ENCODE assay signal across 8 cellular contexts in the genomic region with DNA sequence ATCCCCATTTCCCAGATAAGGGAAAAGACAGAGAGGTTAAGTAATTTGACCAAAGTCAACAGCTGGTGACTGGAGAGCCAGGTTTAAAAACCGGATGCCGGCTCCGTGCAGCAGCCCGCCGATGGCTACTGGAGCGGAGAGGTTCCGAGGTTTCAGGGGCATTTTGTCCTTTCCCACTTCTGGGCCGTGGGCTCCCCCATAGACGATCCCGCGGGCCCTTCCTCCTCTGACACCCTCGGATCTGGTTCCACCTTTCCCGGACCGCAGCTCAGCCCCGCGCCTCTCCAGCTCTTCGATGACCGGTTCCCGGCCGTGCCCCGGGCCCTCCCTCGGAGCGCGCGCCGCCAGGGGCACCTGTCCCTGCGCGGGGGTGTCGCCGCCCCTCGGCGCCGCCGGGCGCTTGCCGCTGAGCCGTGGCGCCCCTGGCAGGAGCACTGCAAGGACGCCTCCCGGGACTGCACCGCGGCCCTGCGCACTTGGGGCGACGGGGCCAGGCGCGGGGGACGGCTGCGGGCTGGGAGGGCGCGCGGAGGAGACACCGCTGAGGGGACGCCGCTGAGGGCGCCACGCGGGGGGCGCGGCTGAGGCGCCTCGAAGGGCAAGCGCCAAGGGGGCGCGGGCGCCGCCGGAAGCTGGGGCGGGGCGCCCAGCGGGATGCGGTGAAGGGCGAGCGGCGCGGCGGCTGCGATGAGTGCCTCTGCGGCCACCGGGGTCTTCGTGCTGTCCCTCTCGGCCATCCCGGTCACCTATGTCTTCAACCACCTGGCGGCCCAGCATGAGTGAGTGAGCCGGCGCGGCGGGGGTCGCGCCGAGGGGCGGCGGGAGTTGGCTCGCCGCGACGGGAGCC.
DNase-seq lines count a peak whose midpoint lies in the region; ATAC-seq and TF ChIP-seq lines count a peak whose summit lies in the region.

A gene (plus strand): TSS at position 652 of the 847 bp plus-strand sequence. CDS start 36 bp downstream, at position 688.

- H3K36me3 Mint-ChIP-seq in central memory CD8-positive, alpha-beta T cell (ENCODE audit: insufficient read depth), result peaks cover 6% of the 10 kb centered on the region

- peak within 1 kb of the TSS; percentile 66 for H3K9ac ChIP-seq in NT2/D1 (ENCODE audit: insufficient read length, low read depth)
- H3K9ac ChIP-seq in subcutaneous abdominal adipose tissue (ENCODE audit: low read length in 5 of 5), result peak within 1 kb of the TSS in 3 of 5 donors; percentile 40 to 68 (median 64)

- H3K27me3 ChIP-seq in NT2/D1 (ENCODE audit: insufficient read depth, insufficient read length), result peaks cover 52% of the 10 kb centered on the region
- peaks cover 16 to 22% (median 16%) of the 10 kb centered on the region in 5 donors for H3K27me3 ChIP-seq in subcutaneous abdominal adipose tissue (ENCODE audit: control insufficient read depth in 5 of 5, insufficient read depth in 4 of 5, low read length in 5 of 5)

- H3K9me3 Mint-ChIP-seq in central memory CD8-positive, alpha-beta T cell, result no peaks in the 10 kb centered on the region

- DNase-seq in NT2/D1 (ENCODE audit: low read depth, low spot score) (no peak), left kidney (ENCODE audit: low read depth, low spot score) (peak; percentile 73)
- no peak for DNase-seq in central memory CD8-positive, alpha-beta T cell (ENCODE audit: low spot score in 2 of 2)

- no peaks in the 10 kb centered on the region for H3K4me1 Mint-ChIP-seq in central memory CD8-positive, alpha-beta T cell

- H3K36me3 ChIP-seq in NT2/D1 (ENCODE audit: insufficient read depth, insufficient read length, low read length) (no peaks in the 10 kb centered on the region), subcutaneous abdominal adipose tissue (ENCODE audit: control insufficient read depth in 5 of 5, insufficient read depth in 5 of 5, low read length in 5 of 5) (no peaks in the 10 kb centered on the region)

- no peak within 1 kb of the TSS for H3K27ac ChIP-seq in 22Rv1
- H3K27ac ChIP-seq in subcutaneous abdominal adipose tissue (ENCODE audit: low read depth, low read length), result no peak within 1 kb of the TSS

- H3K27ac Mint-ChIP-seq in central memory CD8-positive, alpha-beta T cell (ENCODE audit: low read depth), result no peak within 1 kb of the TSS

- H3K9me3 ChIP-seq in NT2/D1 (ENCODE audit: insufficient read depth, low read length) (peaks cover 4% of the 10 kb centered on the region; the same call in 1 of the 2 replicates), subcutaneous abdominal adipose tissue (ENCODE audit: control insufficient read depth in 5 of 5, low read length in 5 of 5) (no peaks in the 10 kb centered on the region)

- H3K4me3 ChIP-seq in NT2/D1 (ENCODE audit: insufficient read length, low read depth) (peak within 1 kb of the TSS; percentile 56), subcutaneous abdominal adipose tissue (ENCODE audit: low read depth in 1 of 5, low read length in 5 of 5) (peak within 1 kb of the TSS; percentile 52 to 69 (median 66))

- H3K4me1 ChIP-seq in NT2/D1 (ENCODE audit: insufficient read depth, insufficient read length) (no peaks in the 10 kb centered on the region), subcutaneous abdominal adipose tissue (ENCODE audit: control insufficient read depth in 5 of 5, insufficient read depth in 5 of 5, low read length in 5 of 5) (peaks cover 0 to 40% (median 30%) of the 10 kb centered on the region in 5 donors)

- H3K4me3 Mint-ChIP-seq in central memory CD8-positive, alpha-beta T cell, result peak within 1 kb of the TSS; percentile 33

- H3K27me3 Mint-ChIP-seq in central memory CD8-positive, alpha-beta T cell, result peaks cover 80% of the 10 kb centered on the region

- ATAC-seq in GM18498 (IDR thresholded peaks at IDR 0.05; ENCODE audit: unreplicated experiment) (peak; percentile 41), HG02571 (IDR thresholded peaks at IDR 0.05; ENCODE audit: unreplicated experiment) (no peak), HG02970 (IDR thresholded peaks at IDR 0.05; ENCODE audit: low FRiP score, unreplicated experiment) (no peak)
- ATAC-seq in central memory CD8-positive, alpha-beta T cell (replicated peaks; ENCODE audit: extremely low read depth, poor library complexity, severe bottlenecking), result no peak

- peak; percentile 23; the same call in 1 of the 2 replicates for TF ChIP-seq CTCF in 22Rv1 (IDR thresholded peaks at IDR 0.05)
